1 cellular context compared by ENCODE assay signal in the genomic region with DNA sequence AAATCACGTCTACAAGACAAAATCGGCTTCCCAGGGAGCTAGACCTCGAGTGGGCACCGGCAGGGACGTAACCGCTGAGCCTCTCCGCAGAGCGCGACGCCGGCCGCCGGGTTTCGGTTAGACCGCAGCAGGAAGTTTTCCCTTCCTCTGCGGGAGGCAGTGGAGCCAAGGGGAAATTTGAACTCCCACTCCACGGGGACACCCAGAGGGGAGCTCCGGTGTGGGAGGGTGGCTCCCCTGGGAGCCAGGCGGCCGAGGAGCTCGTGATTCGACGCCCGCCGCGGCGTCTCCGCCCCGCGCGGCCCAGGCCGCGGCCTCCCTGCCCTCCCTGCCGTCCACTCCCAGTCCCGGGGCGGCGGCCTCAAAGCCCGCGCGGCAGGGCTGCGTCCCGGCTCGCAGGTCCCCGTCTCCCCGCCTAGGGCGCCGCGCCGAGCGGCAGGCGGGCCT.
TF ChIP-seq lines count a peak whose summit lies in the region.

No MANE protein-coding gene starts in this region.

TF ChIP-seq in GM23338, 12 proteins besides CTCF, POLR2A, EP300 and RAD21 (continued from another document):
- TF ChIP-seq, protein P1, sequence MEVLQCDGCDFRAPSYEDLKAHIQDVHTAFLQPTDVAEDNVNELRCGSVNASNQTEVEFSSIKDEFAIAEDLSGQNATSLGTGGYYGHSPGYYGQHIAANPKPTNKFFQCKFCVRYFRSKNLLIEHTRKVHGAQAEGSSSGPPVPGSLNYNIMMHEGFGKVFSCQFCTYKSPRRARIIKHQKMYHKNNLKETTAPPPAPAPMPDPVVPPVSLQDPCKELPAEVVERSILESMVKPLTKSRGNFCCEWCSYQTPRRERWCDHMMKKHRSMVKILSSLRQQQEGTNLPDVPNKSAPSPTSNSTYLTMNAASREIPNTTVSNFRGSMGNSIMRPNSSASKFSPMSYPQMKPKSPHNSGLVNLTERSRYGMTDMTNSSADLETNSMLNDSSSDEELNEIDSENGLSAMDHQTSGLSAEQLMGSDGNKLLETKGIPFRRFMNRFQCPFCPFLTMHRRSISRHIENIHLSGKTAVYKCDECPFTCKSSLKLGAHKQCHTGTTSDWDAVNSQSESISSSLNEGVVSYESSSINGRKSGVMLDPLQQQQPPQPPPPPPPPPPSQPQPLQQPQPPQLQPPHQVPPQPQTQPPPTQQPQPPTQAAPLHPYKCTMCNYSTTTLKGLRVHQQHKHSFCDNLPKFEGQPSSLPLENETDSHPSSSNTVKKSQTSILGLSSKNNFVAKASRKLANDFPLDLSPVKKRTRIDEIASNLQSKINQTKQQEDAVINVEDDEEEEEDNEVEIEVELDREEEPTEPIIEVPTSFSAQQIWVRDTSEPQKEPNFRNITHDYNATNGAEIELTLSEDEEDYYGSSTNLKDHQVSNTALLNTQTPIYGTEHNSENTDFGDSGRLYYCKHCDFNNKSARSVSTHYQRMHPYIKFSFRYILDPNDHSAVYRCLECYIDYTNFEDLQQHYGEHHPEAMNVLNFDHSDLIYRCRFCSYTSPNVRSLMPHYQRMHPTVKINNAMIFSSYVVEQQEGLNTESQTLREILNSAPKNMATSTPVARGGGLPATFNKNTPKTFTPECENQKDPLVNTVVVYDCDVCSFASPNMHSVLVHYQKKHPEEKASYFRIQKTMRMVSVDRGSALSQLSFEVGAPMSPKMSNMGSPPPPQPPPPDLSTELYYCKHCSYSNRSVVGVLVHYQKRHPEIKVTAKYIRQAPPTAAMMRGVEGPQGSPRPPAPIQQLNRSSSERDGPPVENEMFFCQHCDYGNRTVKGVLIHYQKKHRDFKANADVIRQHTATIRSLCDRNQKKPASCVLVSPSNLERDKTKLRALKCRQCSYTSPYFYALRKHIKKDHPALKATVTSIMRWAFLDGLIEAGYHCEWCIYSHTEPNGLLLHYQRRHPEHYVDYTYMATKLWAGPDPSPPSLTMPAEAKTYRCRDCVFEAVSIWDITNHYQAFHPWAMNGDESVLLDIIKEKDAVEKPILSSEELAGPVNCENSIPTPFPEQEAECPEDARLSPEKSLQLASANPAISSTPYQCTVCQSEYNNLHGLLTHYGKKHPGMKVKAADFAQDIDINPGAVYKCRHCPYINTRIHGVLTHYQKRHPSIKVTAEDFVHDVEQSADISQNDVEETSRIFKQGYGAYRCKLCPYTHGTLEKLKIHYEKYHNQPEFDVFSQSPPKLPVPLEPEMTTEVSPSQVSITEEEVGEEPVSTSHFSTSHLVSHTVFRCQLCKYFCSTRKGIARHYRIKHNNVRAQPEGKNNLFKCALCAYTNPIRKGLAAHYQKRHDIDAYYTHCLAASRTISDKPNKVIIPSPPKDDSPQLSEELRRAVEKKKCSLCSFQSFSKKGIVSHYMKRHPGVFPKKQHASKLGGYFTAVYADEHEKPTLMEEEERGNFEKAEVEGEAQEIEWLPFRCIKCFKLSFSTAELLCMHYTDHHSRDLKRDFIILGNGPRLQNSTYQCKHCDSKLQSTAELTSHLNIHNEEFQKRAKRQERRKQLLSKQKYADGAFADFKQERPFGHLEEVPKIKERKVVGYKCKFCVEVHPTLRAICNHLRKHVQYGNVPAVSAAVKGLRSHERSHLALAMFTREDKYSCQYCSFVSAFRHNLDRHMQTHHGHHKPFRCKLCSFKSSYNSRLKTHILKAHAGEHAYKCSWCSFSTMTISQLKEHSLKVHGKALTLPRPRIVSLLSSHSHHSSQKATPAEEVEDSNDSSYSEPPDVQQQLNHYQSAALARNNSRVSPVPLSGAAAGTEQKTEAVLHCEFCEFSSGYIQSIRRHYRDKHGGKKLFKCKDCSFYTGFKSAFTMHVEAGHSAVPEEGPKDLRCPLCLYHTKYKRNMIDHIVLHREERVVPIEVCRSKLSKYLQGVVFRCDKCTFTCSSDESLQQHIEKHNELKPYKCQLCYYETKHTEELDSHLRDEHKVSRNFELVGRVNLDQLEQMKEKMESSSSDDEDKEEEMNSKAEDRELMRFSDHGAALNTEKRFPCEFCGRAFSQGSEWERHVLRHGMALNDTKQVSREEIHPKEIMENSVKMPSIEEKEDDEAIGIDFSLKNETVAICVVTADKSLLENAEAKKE (CRISPR knock-in tag; IDR thresholded peaks at IDR 0.05) = no peak
- TF ChIP-seq NANOG (IDR thresholded peaks at IDR 0.05; ENCODE audit: borderline replicate concordance) (no peak), JUNB (IDR thresholded peaks at IDR 0.05; ENCODE audit: unreplicated experiment) (no peak), STAT1 (IDR thresholded peaks at IDR 0.05; ENCODE audit: unreplicated experiment) (no peak), CREB1 (CRISPR knock-in tag; IDR thresholded peaks at IDR 0.05; ENCODE audit: low read depth) (no peak)
